Comparison of ENCODE assay signal across 13 cellular contexts in the genomic region with DNA sequence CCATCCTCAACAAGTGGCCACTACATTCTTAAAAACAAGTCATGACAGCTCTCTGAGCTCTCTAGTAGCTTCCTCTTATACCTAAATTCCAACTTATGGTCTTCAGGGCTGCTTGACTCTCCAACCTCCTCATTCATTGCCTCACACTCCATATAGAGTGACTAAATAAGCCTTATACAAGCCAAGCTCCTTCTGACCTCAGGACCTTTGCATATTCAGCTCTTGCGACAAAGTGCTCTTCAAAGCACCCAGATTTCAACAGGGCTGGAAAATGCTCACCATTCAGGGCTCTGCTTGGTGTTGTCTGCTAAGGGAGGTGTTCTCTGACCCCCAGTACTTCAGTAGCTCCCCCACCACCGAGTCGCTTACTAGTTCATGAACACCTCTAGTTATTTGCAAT. TPM values are rescaled to one million over a fixed set of nuclear protein-coding genes. Genes with fewer than 3 reads are reported as not detected.
"Had no signal": no experiment of that assay in that cellular context is flagged by ENCODE, and none has a peak within 500 bp of the region (broad histone marks: within the 10 kb centered on the region; RNA-seq: fewer than 3 reads in every experiment).

No MANE protein-coding gene starts in this region.

- DNase-seq: hippocampal formation; kidney glomerular epithelial cell; mesendoderm; posterior cingulate gyrus; stimulated activated CD4-positive, alpha-beta T cell treated with anti-CD3 and anti-CD28 coated beads, Interleukin-4, amount 100 ng/mL, for 4 hours; tibial artery; uterus had no signal

- H3K27ac ChIP-seq: SJSA1, skin epidermis, tibial artery, uterus had no signal

- ATAC-seq: WTC11 had no signal

- H3K4me1 ChIP-seq: SJSA1, tibial artery, uterus had no signal

- H3K27ac Mint-ChIP-seq: activated T-helper 2 cell treated with anti-CD3 and anti-CD28 coated beads, Interferon-gamma antibody, Interleukin-2, Interleukin-4, amounts not matched to agents 10 μg/mL and 5 μg/mL and 100 μg/mL, durations not matched to agents 14 hours and 24 hours and 36 hours; WTC11 had no signal

- H3K9me3 Mint-ChIP-seq: activated T-helper 2 cell treated with anti-CD3 and anti-CD28 coated beads, Interferon-gamma antibody, Interleukin-2, Interleukin-4, amounts not matched to agents 10 μg/mL and 5 μg/mL and 100 μg/mL, durations not matched to agents 14 hours and 24 hours and 36 hours; WTC11 had no signal

- H3K27me3 ChIP-seq: uterus had no signal

- H3K4me3 ChIP-seq: SJSA1, skin epidermis, tibial artery, uterus had no signal

- H3K36me3 ChIP-seq: SJSA1, tibial artery, uterus had no signal

- H3K36me3 Mint-ChIP-seq: WTC11 had no signal

- H3K9me3 ChIP-seq: SJSA1, tibial artery, uterus had no signal

- H3K4me3 Mint-ChIP-seq: WTC11 had no signal

RNA-seq across cellular contexts. Expression of a gene that starts 3.7 kb away (rescaled TPM):
- total RNA-seq: astrocyte, SJSA1 had no signal

RNA-seq across cellular contexts. Expression of a gene that starts 30.9 kb away (rescaled TPM):
- total RNA-seq: activated T-helper 2 cell treated with anti-CD3 and anti-CD28 coated beads, Interferon-gamma antibody, Interleukin-2, Interleukin-4, amounts not matched to agents 10 μg/mL and 5 μg/mL and 100 μg/mL, durations not matched to agents 14 hours and 24 hours and 36 hours; astrocyte; SJSA1; uterus; WTC11 had no signal

RNA-seq across cellular contexts. Expression of a gene that starts 34.3 kb away (rescaled TPM):
- total RNA-seq: activated T-helper 2 cell treated with anti-CD3 and anti-CD28 coated beads, Interferon-gamma antibody, Interleukin-2, Interleukin-4, amounts not matched to agents 10 μg/mL and 5 μg/mL and 100 μg/mL, durations not matched to agents 14 hours and 24 hours and 36 hours; astrocyte; liver; SJSA1; WTC11 had no signal

RNA-seq across cellular contexts. Expression of a gene that starts 43.1 kb away (rescaled TPM):
- total RNA-seq: activated T-helper 2 cell treated with anti-CD3 and anti-CD28 coated beads, Interferon-gamma antibody, Interleukin-2, Interleukin-4, amounts not matched to agents 10 μg/mL and 5 μg/mL and 100 μg/mL, durations not matched to agents 14 hours and 24 hours and 36 hours; astrocyte; SJSA1; WTC11 had no signal
